Comparison of ENCODE assay signal across 13 cellular contexts in genomic region chr3:13536832-13537231, GRCh38. TPM values are rescaled to one million over a fixed set of nuclear protein-coding genes. Genes with fewer than 3 reads are reported as not detected.
A peak's percentile ranks its signal among the peaks of the same experiment; 100 is the strongest.
DNase-seq lines count a peak whose midpoint lies in the region; ATAC-seq, FAIRE-seq and TF ChIP-seq lines count a peak whose summit lies in the region.
"Had no signal": no experiment of that assay in that cellular context is flagged by ENCODE, and none has a peak within 500 bp of the region (broad histone marks: within the 10 kb centered on the region; RNA-seq: fewer than 3 reads in every experiment).

No MANE protein-coding gene starts in this region.

- RAD21 ChIA-PET in HCT116 (lab: Charles Lee; ENCODE audit: low non-redundant PET in 1 of 2, low total read pairs in 2 of 2, uncharacterized antibody in 2 of 2, unreplicated experiment in 2 of 2) = no interaction called here

- no peak for TF ChIP-seq CTCF in A549 (IDR thresholded peaks at IDR 0.05)
- no peak for TF ChIP-seq CTCF in HCT116 (IDR thresholded peaks at IDR 0.05 in 2 of 3, conservative IDR thresholded peaks at IDR 0.05 in 1 of 3; ENCODE audit: borderline replicate concordance in 1 of 3, insufficient read depth in 1 of 3, low read depth in 2 of 3, low read length in 2 of 3)
- no peak for TF ChIP-seq CTCF in WTC11 (IDR thresholded peaks at IDR 0.05)
- TF ChIP-seq CTCF in D721Med (IDR thresholded peaks at IDR 0.05; ENCODE audit: insufficient read depth, missing control alignments) = no peak

- POLR2A ChIA-PET in A549 (lab: Yijun Ruan, JAX) = no interaction called here
- POLR2A ChIA-PET in HCT116 (lab: Charles Lee) = no interaction called here
- POLR2A ChIA-PET in WTC11 (lab: Charles Lee) = no interaction called here

- H3K36me3 ChIP-seq in HCT116 (ENCODE audit: control insufficient read depth in 1 of 2, insufficient read depth in 2 of 2, low read length in 2 of 2) (no peaks in the 10 kb centered on the region), mesenchymal stem cell (ENCODE audit: control insufficient read depth in 1 of 2, insufficient read depth in 2 of 2, low read depth in 1 of 2, low read length in 2 of 2) (no peaks in the 10 kb centered on the region)
- H3K36me3 ChIP-seq: cardiac muscle cell had no signal

- peak overlapping the region; percentile 44; the same call in 1 of the 2 replicates for H3K27ac Mint-ChIP-seq in WTC11
- H3K27ac Mint-ChIP-seq: CD4-positive, CD25-positive, alpha-beta regulatory T cell; natural killer cell treated with Interleukin-12 subunit alpha and Interleukin-12 subunit beta and Interleukin-15 and Interleukin-18, amount 100 ng/mL, for 72 hours had no signal

- H4K8ac ChIP-seq in mesenchymal stem cell (ENCODE audit: low read length) = peak overlapping the region; percentile 73

- H3K9ac ChIP-seq in HCT116 (ENCODE audit: low read length) (peak overlapping the region; percentile 46), mesenchymal stem cell (ENCODE audit: low read length) (peak overlapping the region; percentile 75)

- H2AK5ac ChIP-seq in mesenchymal stem cell (ENCODE audit: low read length, severe bottlenecking) = no peak overlapping the region

- peaks cover 44% of the 10 kb centered on the region for H3K4me1 ChIP-seq in A549
- peaks cover 35 to 51% of the 10 kb centered on the region in 2 experiments for H3K4me1 ChIP-seq in HCT116 (ENCODE audit: control insufficient read depth in 1 of 2, insufficient read depth in 2 of 2, low read length in 2 of 2)
- H3K4me1 ChIP-seq in mesenchymal stem cell (ENCODE audit: control insufficient read depth, insufficient read depth, low read depth, low read length) = peaks cover 40% of the 10 kb centered on the region

- H3K79me2 ChIP-seq in HCT116 (ENCODE audit: insufficient read depth, low read length) = no peaks in the 10 kb centered on the region

- TF ChIP-seq POLR2A in A549 (IDR thresholded peaks at IDR 0.05; ENCODE audit: low read length) = no peak
- TF ChIP-seq POLR2A in HCT116 (IDR thresholded peaks at IDR 0.05; ENCODE audit: borderline replicate concordance, extremely low read depth, insufficient read depth, insufficient read length) = no peak

- peaks cover 7% of the 10 kb centered on the region; the same call in 1 of the 3 replicates for H3K9me3 ChIP-seq in A549
- H3K9me3 ChIP-seq in HCT116 (ENCODE audit: control insufficient read depth in 1 of 2, insufficient read depth in 1 of 2, low read depth in 1 of 2, low read length in 2 of 2) = peaks cover 0 to 8% of the 10 kb centered on the region in 2 experiments; a peak in 1 of 4 replicates
- H3K9me3 ChIP-seq in mesenchymal stem cell (ENCODE audit: control insufficient read depth, low read length) = peaks cover 4% of the 10 kb centered on the region

- TF ChIP-seq RAD21 in A549 (conservative IDR thresholded peaks at IDR 0.05 in 1 of 2, IDR thresholded peaks at IDR 0.05 in 1 of 2) = no peak
- TF ChIP-seq RAD21 in HCT116 (IDR thresholded peaks at IDR 0.05; ENCODE audit: low read depth) = no peak

- no peaks in the 10 kb centered on the region; the same call in 1 of the 2 replicates for H3K27me3 Mint-ChIP-seq in WTC11 (ENCODE audit: low read depth)

- peak overlapping the region; percentile 28 to 53 for H3K4ac ChIP-seq in mesenchymal stem cell (ENCODE audit: low read depth in 1 of 2, low read length in 2 of 2)

- DNase-seq in A549 (ENCODE audit: low read depth in 1 of 2, low spot score in 1 of 2) = no peak
- DNase-seq in HCT116 (ENCODE audit: low read depth, low spot score) = no peak
- DNase-seq in WTC11 (ENCODE audit: low spot score) = no peak
- DNase-seq in mesenchymal stem cell = no peak
- DNase-seq in SHP77 treated with DMSO at 0.1 percent for 48 hours (lab: John Stamatoyannopoulos, UW) = no peak
- no peak for DNase-seq in D721Med (ENCODE audit: insufficient read length, low spot score)
- no peak for DNase-seq in NAMALWA (ENCODE audit: low spot score)
- DNase-seq: activated T-cell treated with anti-CD3 and anti-CD28 coated beads, Interleukin-2, amount 50 U/mL, for 48 hours; CD4-positive, CD25-positive, alpha-beta regulatory T cell; NCI-H1930 had no signal

- H2BK5ac ChIP-seq in mesenchymal stem cell (ENCODE audit: low read depth, low read length, poor library complexity, severe bottlenecking) = no peak overlapping the region

- H4K91ac ChIP-seq in mesenchymal stem cell (ENCODE audit: low read length) = no peak overlapping the region

- peaks cover 14% of the 10 kb centered on the region for H3K9me3 Mint-ChIP-seq in WTC11
- H3K9me3 Mint-ChIP-seq: natural killer cell treated with Interleukin-12 subunit alpha and Interleukin-12 subunit beta and Interleukin-15 and Interleukin-18, amount 100 ng/mL, for 72 hours had no signal

- no peak overlapping the region for H2BK120ac ChIP-seq in mesenchymal stem cell (ENCODE audit: low read depth, low read length)

- H3K27ac ChIP-seq in A549 (peak overlapping the region; percentile 63 to 83; a peak in 5 of 6 replicates), HCT116 (ENCODE audit: low read depth, low read length) (peak overlapping the region; percentile 48; the same call in 1 of the 2 replicates), mesenchymal stem cell (ENCODE audit: low read length, poor library complexity, severe bottlenecking) (no peak overlapping the region)
- H3K27ac ChIP-seq: cardiac muscle cell had no signal

- H3K4me3 ChIP-seq in A549 (no peak overlapping the region), HCT116 (replicated peaks in 1 of 2; ENCODE audit: low read depth in 1 of 2, low read length in 2 of 2) (no peak overlapping the region), mesenchymal stem cell (ENCODE audit: insufficient read depth in 1 of 2, low read depth in 1 of 2, low read length in 2 of 2) (no peak overlapping the region)
- H3K4me3 ChIP-seq: cardiac muscle cell had no signal

- H3K9me2 ChIP-seq in HCT116 (ENCODE audit: insufficient read depth) = no peaks in the 10 kb centered on the region

- H3K18ac ChIP-seq in mesenchymal stem cell (ENCODE audit: low read depth in 1 of 2, low read length in 2 of 2) = peak overlapping the region; percentile 38 to 78

- peak overlapping the region in 1 of 2 experiments; percentile 51 for H3K14ac ChIP-seq in mesenchymal stem cell (ENCODE audit: low read length in 2 of 2)

- H3K27me3 ChIP-seq in HCT116 (ENCODE audit: insufficient read depth, low read length) (no peaks in the 10 kb centered on the region), mesenchymal stem cell (ENCODE audit: control insufficient read depth in 1 of 2, insufficient read depth in 1 of 2, low read length in 2 of 2) (peaks cover 0 to 13% of the 10 kb centered on the region in 2 experiments)
- H3K27me3 ChIP-seq: cardiac muscle cell had no signal

- CTCF ChIA-PET in A549 (lab: Yijun Ruan, JAX) (interaction anchor here (1.1 to 5.5 kb wide), 3 partner anchors 37 to 112 kb away, joined by 4 to 28 read pairs (median 5); no protein-coding TSS in a partner anchor), HCT116 (lab: Charles Lee) (no interaction called here), WTC11 (lab: Charles Lee) (interaction anchor here (0.7 to 1.4 kb wide), 8 partner anchors 9 to 121 kb away, joined by 3 to 10 read pairs (median 4); no protein-coding TSS in a partner anchor)

- peaks cover 16% of the 10 kb centered on the region for H3K4me1 Mint-ChIP-seq in WTC11

- H2AFZ ChIP-seq in HCT116 (ENCODE audit: low read depth, low read length, poor library complexity, severe bottlenecking) (peak overlapping the region; percentile 7), mesenchymal stem cell (ENCODE audit: low read depth, low read length) (no peak overlapping the region)

- no peak for TF ChIP-seq EP300 in A549 (IDR thresholded peaks at IDR 0.05)

- H3K36me3 Mint-ChIP-seq in WTC11 = no peaks in the 10 kb centered on the region
- H3K36me3 Mint-ChIP-seq: CD4-positive, CD25-positive, alpha-beta regulatory T cell; natural killer cell treated with Interleukin-12 subunit alpha and Interleukin-12 subunit beta and Interleukin-15 and Interleukin-18, amount 100 ng/mL, for 72 hours had no signal

- BruUV-seq in HCT116 (replicated peaks; lab: Mats Ljungman, UMichigan) = no TSS peak

- intact Hi-C loops in HCT116 (cut with micrococcal nuclease) = no loop called here

- no peak overlapping the region for H3K23ac ChIP-seq in mesenchymal stem cell (ENCODE audit: low read length in 2 of 2)

- H3K4me2 ChIP-seq in A549 (peak overlapping the region; percentile 26; the same call in 1 of the 3 replicates), HCT116 (ENCODE audit: low read length) (peak overlapping the region; percentile 69), mesenchymal stem cell (ENCODE audit: low read length, poor library complexity, severe bottlenecking) (no peak overlapping the region)

- no peaks in the 10 kb centered on the region for H4K20me1 ChIP-seq in HCT116 (ENCODE audit: insufficient read depth)

- no peak overlapping the region for H3K4me3 Mint-ChIP-seq in WTC11
- H3K4me3 Mint-ChIP-seq: CD4-positive, CD25-positive, alpha-beta regulatory T cell; natural killer cell treated with Interleukin-12 subunit alpha and Interleukin-12 subunit beta and Interleukin-15 and Interleukin-18, amount 100 ng/mL, for 72 hours had no signal

- no peaks in the 10 kb centered on the region for H3K79me1 ChIP-seq in mesenchymal stem cell (replicated peaks; ENCODE audit: low read length, poor library complexity, severe bottlenecking)

- no peak for ATAC-seq in A549
- no peak for ATAC-seq in HCT116
- ATAC-seq in WTC11 = peak; percentile 50
- no peak for ATAC-seq in HG02763 (IDR thresholded peaks at IDR 0.05; ENCODE audit: unreplicated experiment)
- ATAC-seq: natural killer cell treated with Interleukin-12 subunit alpha and Interleukin-12 subunit beta and Interleukin-15 and Interleukin-18, amount 100 ng/mL, for 72 hours had no signal

- 85% methylated on average over 8 of the region's 8 CpGs for WGBS in A549 (ENCODE audit: missing lambda C conversion rate)
- WGBS in mesenchymal stem cell = 26% methylated on average over 8 of the region's 8 CpGs

- no peak overlapping the region for H2BK15ac ChIP-seq in mesenchymal stem cell (ENCODE audit: low read depth, poor library complexity, severe bottlenecking)

- peak overlapping the region; percentile 0 to 62 for H2BK12ac ChIP-seq in mesenchymal stem cell (ENCODE audit: low read length in 2 of 2)

- FAIRE-seq in A549 (lab: Jason Lieb, UNC) (no peak), D721Med (lab: Jason Lieb, UNC) (no peak)

RNA-seq across cellular contexts. Expression of gene FBLN2, which starts 12.1 kb away (rescaled TPM):
- polyA plus RNA-seq in A549 (2011; rRNA removed) (1.1 and 1.3 TPM in 2 replicates), A549 (2017; fragmentation: RNase III; extraction: RNeasy Plus Mini Kit Qiagen cat#74134 plus additional on column Dnase treatment) (1.6 to 2.7 TPM (median 2.6 TPM) in 3 replicates)
- 1.7 and 2.7 TPM in 2 replicates for polyA plus RNA-seq in A549 (2012; cell fraction: cytosol; rRNA removed)
- 5.7 and 7.7 TPM in 2 replicates for polyA plus RNA-seq in A549 (2012; cell fraction: nucleus; rRNA removed)
- polyA minus RNA-seq in A549 (2011; rRNA and poly(A)+ RNA removed) = 0.74 and 1.2 TPM in 2 replicates
- total RNA-seq in HCT116 (2021; ENCODE audit: unreplicated experiment) (0.39 TPM), WTC11 (2021) (20.7 to 35.2 TPM (median 31.3 TPM) in 3 replicates)
- 0.18 and 0.34 TPM in 2 replicates for polyA plus RNA-seq in HCT116 (2012)
- polyA plus RNA-seq in mesenchymal stem cell (2013, experiment 1 of 2) = 39.0 TPM
- 37.8 TPM for polyA plus RNA-seq in mesenchymal stem cell (2013, experiment 2 of 2)
- total RNA-seq: CD4-positive, CD25-positive, alpha-beta regulatory T cell; natural killer cell treated with Interleukin-12 subunit alpha and Interleukin-12 subunit beta and Interleukin-15 and Interleukin-18, amount 100 ng/mL, for 72 hours had no signal
- polyA plus RNA-seq: CD4-positive, CD25-positive, alpha-beta regulatory T cell had no signal

RNA-seq across cellular contexts. Expression of gene HDAC11, which starts 56.7 kb away (rescaled TPM):
- polyA plus RNA-seq in A549 (2011; rRNA removed) (5.6 and 5.8 TPM in 2 replicates), A549 (2017; fragmentation: RNase III; extraction: RNeasy Plus Mini Kit Qiagen cat#74134 plus additional on column Dnase treatment) (8.4 to 11.3 TPM (median 9.2 TPM) in 3 replicates)
- polyA plus RNA-seq in A549 (2012; cell fraction: cytosol; rRNA removed) = 7.3 and 9.3 TPM in 2 replicates
- polyA plus RNA-seq in A549 (2012; cell fraction: nucleus; rRNA removed) = 9.0 and 9.7 TPM in 2 replicates
- 5.2 and 6.9 TPM in 2 replicates for polyA minus RNA-seq in A549 (2011; rRNA and poly(A)+ RNA removed)
- total RNA-seq in HCT116 (2021; ENCODE audit: unreplicated experiment) (16.1 TPM), WTC11 (2021) (11.5 to 12.5 TPM (median 12.0 TPM) in 3 replicates)
- 14.5 and 15.6 TPM in 2 replicates for polyA plus RNA-seq in HCT116 (2012)
- 7.0 TPM for polyA plus RNA-seq in mesenchymal stem cell (2013, experiment 1 of 2)
- 9.6 TPM for polyA plus RNA-seq in mesenchymal stem cell (2013, experiment 2 of 2)

Comparison
In these comparisons a context has a peak if more than half of its experiments do, and no peak if none do; other contexts are left out.
1. RNA of gene FBLN2, which starts 12.1 kb away (total RNA-seq): 20.7 to 35.2 TPM in WTC11; 0.39 TPM in HCT116 (single experiment); every median in the first group is over 10 times any median in the second.